Comparison of ENCODE assay signal across 1 cellular context in the genomic region with DNA sequence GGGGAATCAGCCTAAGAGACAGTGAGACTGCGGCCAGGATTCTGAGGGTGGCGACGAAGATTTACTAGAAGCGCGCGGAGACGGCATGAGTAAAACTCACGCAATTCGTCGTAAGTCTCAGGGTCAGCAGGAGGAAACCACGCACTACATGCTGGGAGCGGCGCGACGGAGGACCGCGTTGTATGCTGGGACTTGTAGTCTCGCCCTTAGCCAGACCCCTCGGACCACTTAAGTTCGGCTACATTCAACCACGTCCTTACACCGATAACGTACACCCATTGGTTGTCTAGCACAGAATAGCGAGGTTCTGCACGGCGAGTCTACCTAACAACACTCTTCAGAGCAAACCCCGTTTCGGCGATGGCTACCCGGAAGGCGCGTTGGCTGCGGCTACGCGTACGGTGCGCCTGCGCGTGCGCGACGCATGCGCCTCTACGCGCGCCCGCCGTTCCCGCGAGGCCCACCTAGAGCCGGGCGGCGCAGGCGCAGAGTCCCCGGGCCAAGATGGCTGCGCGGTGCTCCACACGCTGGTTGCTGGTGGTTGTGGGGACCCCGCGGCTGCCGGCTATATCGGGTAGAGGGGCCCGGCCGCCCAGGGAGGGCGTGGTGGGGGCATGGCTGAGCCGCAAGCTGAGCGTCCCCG.
A peak's percentile ranks its signal among the peaks of the same experiment; 100 is the strongest.
TF ChIP-seq lines count a peak whose summit lies in the region.

Gene DNAJA3 (plus strand): TSS at position 491 of the 643 bp plus-strand sequence. CDS start 14 bp downstream, at position 505.

TF ChIP-seq in GM12878, 131 proteins besides CTCF, POLR2A, EP300 and RAD21 (continued from another document):
- TF ChIP-seq CEBPZ (IDR thresholded peaks at IDR 0.05; ENCODE audit: low read depth, low read length) (no peak), PAX5 (IDR thresholded peaks at IDR 0.05; ENCODE audit: borderline replicate concordance, low read depth, low read length) (peak; percentile 23; the same call in 1 of the 2 replicates)
- TF ChIP-seq, protein P1, sequence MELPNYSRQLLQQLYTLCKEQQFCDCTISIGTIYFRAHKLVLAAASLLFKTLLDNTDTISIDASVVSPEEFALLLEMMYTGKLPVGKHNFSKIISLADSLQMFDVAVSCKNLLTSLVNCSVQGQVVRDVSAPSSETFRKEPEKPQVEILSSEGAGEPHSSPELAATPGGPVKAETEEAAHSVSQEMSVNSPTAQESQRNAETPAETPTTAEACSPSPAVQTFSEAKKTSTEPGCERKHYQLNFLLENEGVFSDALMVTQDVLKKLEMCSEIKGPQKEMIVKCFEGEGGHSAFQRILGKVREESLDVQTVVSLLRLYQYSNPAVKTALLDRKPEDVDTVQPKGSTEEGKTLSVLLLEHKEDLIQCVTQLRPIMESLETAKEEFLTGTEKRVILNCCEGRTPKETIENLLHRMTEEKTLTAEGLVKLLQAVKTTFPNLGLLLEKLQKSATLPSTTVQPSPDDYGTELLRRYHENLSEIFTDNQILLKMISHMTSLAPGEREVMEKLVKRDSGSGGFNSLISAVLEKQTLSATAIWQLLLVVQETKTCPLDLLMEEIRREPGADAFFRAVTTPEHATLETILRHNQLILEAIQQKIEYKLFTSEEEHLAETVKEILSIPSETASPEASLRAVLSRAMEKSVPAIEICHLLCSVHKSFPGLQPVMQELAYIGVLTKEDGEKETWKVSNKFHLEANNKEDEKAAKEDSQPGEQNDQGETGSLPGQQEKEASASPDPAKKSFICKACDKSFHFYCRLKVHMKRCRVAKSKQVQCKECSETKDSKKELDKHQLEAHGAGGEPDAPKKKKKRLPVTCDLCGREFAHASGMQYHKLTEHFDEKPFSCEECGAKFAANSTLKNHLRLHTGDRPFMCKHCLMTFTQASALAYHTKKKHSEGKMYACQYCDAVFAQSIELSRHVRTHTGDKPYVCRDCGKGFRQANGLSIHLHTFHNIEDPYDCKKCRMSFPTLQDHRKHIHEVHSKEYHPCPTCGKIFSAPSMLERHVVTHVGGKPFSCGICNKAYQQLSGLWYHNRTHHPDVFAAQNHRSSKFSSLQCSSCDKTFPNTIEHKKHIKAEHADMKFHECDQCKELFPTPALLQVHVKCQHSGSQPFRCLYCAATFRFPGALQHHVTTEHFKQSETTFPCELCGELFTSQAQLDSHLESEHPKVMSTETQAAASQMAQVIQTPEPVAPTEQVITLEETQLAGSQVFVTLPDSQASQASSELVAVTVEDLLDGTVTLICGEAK (IDR thresholded peaks at IDR 0.05; ENCODE audit: borderline replicate concordance): peak; percentile 74; the same call in 1 of the 2 replicates
- TF ChIP-seq, protein P2, sequence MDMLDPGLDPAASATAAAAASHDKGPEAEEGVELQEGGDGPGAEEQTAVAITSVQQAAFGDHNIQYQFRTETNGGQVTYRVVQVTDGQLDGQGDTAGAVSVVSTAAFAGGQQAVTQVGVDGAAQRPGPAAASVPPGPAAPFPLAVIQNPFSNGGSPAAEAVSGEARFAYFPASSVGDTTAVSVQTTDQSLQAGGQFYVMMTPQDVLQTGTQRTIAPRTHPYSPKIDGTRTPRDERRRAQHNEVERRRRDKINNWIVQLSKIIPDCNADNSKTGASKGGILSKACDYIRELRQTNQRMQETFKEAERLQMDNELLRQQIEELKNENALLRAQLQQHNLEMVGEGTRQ (IDR thresholded peaks at IDR 0.05; ENCODE audit: borderline replicate concordance, low read depth, low read length): no peak
